In the genomic region with DNA sequence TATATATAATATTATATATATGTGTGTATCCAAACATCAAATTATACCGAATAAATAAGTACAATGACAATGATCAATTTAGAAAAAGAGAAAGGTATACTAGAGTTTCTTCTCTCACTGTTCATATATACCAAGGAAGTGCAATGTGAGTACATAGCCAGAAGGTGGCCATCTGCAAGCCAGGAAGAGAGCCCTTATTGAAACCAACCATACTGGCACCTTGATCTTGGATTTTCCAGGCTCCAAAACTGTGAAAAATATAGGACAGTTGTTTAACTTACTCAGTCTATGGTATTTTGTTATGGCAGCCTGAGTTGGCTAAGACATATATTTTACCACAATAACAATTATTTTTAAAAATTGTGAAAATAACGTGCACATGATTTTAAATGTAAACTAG, we compare ENCODE assay signal across 9 cellular contexts.
DNase-seq lines count a peak whose midpoint lies in the region; ATAC-seq and TF ChIP-seq lines count a peak whose summit lies in the region.
"Had no signal": no experiment of that assay in that cellular context is flagged by ENCODE, and none has a peak within 500 bp of the region (broad histone marks: within the 10 kb centered on the region; RNA-seq: fewer than 3 reads in every experiment).

No MANE protein-coding gene starts in this region.

- DNase-seq in GM12865 (ENCODE audit: low read depth) = peak; percentile 37
- peak; percentile 23 for DNase-seq in Jurkat, Clone E6-1 (ENCODE audit: low read depth, low spot score)
- DNase-seq in iris pigment epithelial cell (ENCODE audit: low read depth) = peak; percentile 45
- DNase-seq in NCI-H128 (lab: John Stamatoyannopoulos, UW; ENCODE audit: unreplicated experiment) = no peak
- no peak for DNase-seq in cerebellar nuclear complex (lab: John Stamatoyannopoulos, UW)
- no peak for DNase-seq in ecto neural progenitor cell (ENCODE audit: low spot score)
- DNase-seq: activated B cell treated with CpG ODN at 0.5 μM for 24 hours had no signal

- TF ChIP-seq CTCF in GM12865 (IDR thresholded peaks at IDR 0.05; ENCODE audit: insufficient read depth, low read depth, low read length, missing control alignments) = peak; percentile 54

- H3K4me3 ChIP-seq in GM12865 (ENCODE audit: low read depth, low read length) = no peak overlapping the region
- H3K4me3 ChIP-seq in Jurkat, Clone E6-1 (ENCODE audit: low read length) = no peak overlapping the region

- ATAC-seq in GM21723 (IDR thresholded peaks at IDR 0.05; ENCODE audit: unreplicated experiment) (peak; percentile 87), SK-N-SH treated with all-trans-retinoic acid at 6 μM for 48 hours (peak; percentile 66; the same call in 2 of the 3 replicates)

TF ChIP-seq in SK-N-SH treated with all-trans-retinoic acid at 6 μM for 48 hours, 23 proteins besides CTCF, POLR2A, EP300 and RAD21:
- TF ChIP-seq TCF4 (CRISPR knock-in tag; IDR thresholded peaks at IDR 0.05; ENCODE audit: borderline replicate concordance) (no peak), TOX (CRISPR knock-in tag; IDR thresholded peaks at IDR 0.05; ENCODE audit: borderline replicate concordance) (no peak), ESRRG (CRISPR knock-in tag; IDR thresholded peaks at IDR 0.05) (no peak), PPARA (CRISPR knock-in tag; IDR thresholded peaks at IDR 0.05; ENCODE audit: borderline replicate concordance) (no peak)

Comparison
In these comparisons a context has a peak if more than half of its experiments do, and no peak if none do; other contexts are left out.
1. DNase-seq: peak in GM12865 (single experiment), Jurkat, Clone E6-1 (single experiment) and iris pigment epithelial cell (single experiment); none in NCI-H128 (single experiment), cerebellar nuclear complex (0 of 2) and ecto neural progenitor cell (single experiment).